ENCODE assay signal across 8 cellular contexts in genomic region chr22:31106651-31107205, GRCh38. TPM values are rescaled to one million over a fixed set of nuclear protein-coding genes. Genes with fewer than 3 reads are reported as not detected.
DNase-seq lines count a peak whose midpoint lies in the region; ATAC-seq and TF ChIP-seq lines count a peak whose summit lies in the region.

No MANE protein-coding gene starts in this region.

- CTCF ChIA-PET in activated CD4-positive, alpha-beta T cell treated with anti-CD3 and anti-CD28 coated beads for 36 hours (lab: Charles Lee) = interaction anchor here (0.5 to 2.2 kb wide), 24 partner anchors 13 to 751 kb away, joined by 3 to 22 read pairs (median 4); partner anchors contain the start of genes LIMK2, MORC2, PIK3IP1 and RNF185

- TF ChIP-seq CTCF in breast epithelium (IDR thresholded peaks at IDR 0.05) = no peak
- TF ChIP-seq CTCF in liver (IDR thresholded peaks at IDR 0.05; ENCODE audit: low read depth, low read length, missing input control) = no peak
- no peak for TF ChIP-seq CTCF in tibial artery (IDR thresholded peaks at IDR 0.05)

- no peaks in the 10 kb centered on the region for H3K27me3 Mint-ChIP-seq in activated CD4-positive, alpha-beta T cell treated with anti-CD3 and anti-CD28 coated beads for 36 hours

- peaks cover 19% of the 10 kb centered on the region for H3K4me1 Mint-ChIP-seq in activated CD4-positive, alpha-beta T cell treated with anti-CD3 and anti-CD28 coated beads for 36 hours

- intact Hi-C loops in activated CD4-positive, alpha-beta T cell treated with anti-CD3 and anti-CD28 coated beads for 36 hours (cut with DNase I, micrococcal nuclease) = loop anchor here (1.0 to 5.0 kb wide), 11 partner anchors 22 to 526 kb away; partner anchors contain the start of genes LIMK2 (in 2 of the 2), DRG1 (in 1 of the 2) and TUG1 (in 1 of the 2)
- intact Hi-C loops in breast epithelium (cut with DNase I; ENCODE audit: low total_unique reads) (no loop called here), tibial artery (cut with DNase I; ENCODE audit: low total_unique reads) (loop anchor here (2.0 to 5.0 kb wide), 2 partner anchors 16 to 166 kb away; no protein-coding TSS in a partner anchor)

- H3K4me3 Mint-ChIP-seq in activated CD4-positive, alpha-beta T cell treated with anti-CD3 and anti-CD28 coated beads for 36 hours = peak overlapping the region; percentile 74

- H3K27ac ChIP-seq in breast epithelium = peak overlapping the region; percentile 98
- H3K27ac ChIP-seq in liver (ENCODE audit: low read depth in 1 of 2, low read length in 2 of 2) = peak overlapping the region; percentile 73 to 79
- peak overlapping the region; percentile 99 to 100 for H3K27ac ChIP-seq in tibial artery

- peak overlapping the region in 1 of 2 donors; percentile 48 for H3K9ac ChIP-seq in liver (ENCODE audit: low read depth in 1 of 2, low read length in 2 of 2)

- H3K9me3 ChIP-seq in breast epithelium = no peaks in the 10 kb centered on the region
- no peaks in the 10 kb centered on the region for H3K9me3 ChIP-seq in liver (ENCODE audit: control insufficient read depth in 4 of 4, low read length in 3 of 4)
- no peaks in the 10 kb centered on the region for H3K9me3 ChIP-seq in tibial artery

- DNase-seq in activated CD4-positive, alpha-beta T cell treated with anti-CD3 and anti-CD28 coated beads for 36 hours = no peak
- no peak for DNase-seq in activated CD4-positive, alpha-beta T cell treated with anti-CD3 and anti-CD28 coated beads for 48 hours
- DNase-seq in breast epithelium (ENCODE audit: low spot score in 2 of 2) = no peak
- peak in 1 of 2 donors; percentile 58 for DNase-seq in tibial artery
- DNase-seq in OCI-M1 (lab: John Stamatoyannopoulos, UW) = no peak
- DNase-seq in NCI-H510A treated with DMSO at 0.1 percent for 48 hours (lab: John Stamatoyannopoulos, UW) = no peak

- TF ChIP-seq POLR2A in breast epithelium (IDR thresholded peaks at IDR 0.05) = no peak

- 66% methylated on average over 18 of the region's 18 CpGs for WGBS in liver

- ATAC-seq in activated CD4-positive, alpha-beta T cell treated with anti-CD3 and anti-CD28 coated beads for 36 hours = no peak
- ATAC-seq in HG02970 (IDR thresholded peaks at IDR 0.05; ENCODE audit: low FRiP score, unreplicated experiment) = no peak

- H3K4me1 ChIP-seq in breast epithelium (peaks cover 0 to 10% of the 10 kb centered on the region in 2 donors), liver (ENCODE audit: control insufficient read depth in 4 of 4, insufficient read depth in 4 of 4, low read length in 3 of 4) (peaks cover 4 to 7% (median 6%) of the 10 kb centered on the region in 4 donors), tibial artery (peaks cover 5 to 54% (median 47%) of the 10 kb centered on the region in 4 donors)

- POLR2A ChIA-PET in activated CD4-positive, alpha-beta T cell treated with anti-CD3 and anti-CD28 coated beads for 36 hours (lab: Charles Lee) = interaction anchor here (0.8 to 1.5 kb wide), 5 partner anchors 24 to 184 kb away, joined by 3 to 7 read pairs (median 4); partner anchors contain the start of genes SMTN and TUG1

- H3K4me3 ChIP-seq in breast epithelium (peak overlapping the region; percentile 93 to 98 (median 94)), liver (ENCODE audit: low read depth in 1 of 3, low read length in 3 of 3) (peak overlapping the region; percentile 22 to 41 (median 37)), tibial artery (peak overlapping the region; percentile 94 to 97)

- H3K27me3 ChIP-seq in breast epithelium (no peaks in the 10 kb centered on the region), liver (ENCODE audit: control insufficient read depth in 4 of 4, insufficient read depth in 4 of 4, low read length in 3 of 4) (no peaks in the 10 kb centered on the region), tibial artery (no peaks in the 10 kb centered on the region)

- no peaks in the 10 kb centered on the region for H3K36me3 ChIP-seq in breast epithelium
- H3K36me3 ChIP-seq in liver (ENCODE audit: control insufficient read depth in 4 of 4, insufficient read depth in 3 of 4, low read depth in 1 of 4, low read length in 3 of 4) = peaks cover 0 to 3% (median 0%) of the 10 kb centered on the region in 4 donors
- peaks cover 15 to 34% (median 33%) of the 10 kb centered on the region in 3 donors for H3K36me3 ChIP-seq in tibial artery

- peak overlapping the region; percentile 60 for H3K27ac Mint-ChIP-seq in activated CD4-positive, alpha-beta T cell treated with anti-CD3 and anti-CD28 coated beads for 36 hours

- H3K9me3 Mint-ChIP-seq in activated CD4-positive, alpha-beta T cell treated with anti-CD3 and anti-CD28 coated beads for 36 hours (ENCODE audit: low read depth) = no peaks in the 10 kb centered on the region

- H3K36me3 Mint-ChIP-seq in activated CD4-positive, alpha-beta T cell treated with anti-CD3 and anti-CD28 coated beads for 36 hours (ENCODE audit: low read depth) = no peaks in the 10 kb centered on the region

- TF ChIP-seq RAD21 in liver (IDR thresholded peaks at IDR 0.05) = no peak

TF ChIP-seq in liver, 16 proteins besides CTCF, POLR2A, EP300 and RAD21 (continues in another document):
- TF ChIP-seq RXRA (IDR thresholded peaks at IDR 0.05) (no peak), ATF3 (IDR thresholded peaks at IDR 0.05) (no peak), FOXA1 (IDR thresholded peaks at IDR 0.05) (no peak), ZBTB33 (IDR thresholded peaks at IDR 0.05) (no peak), NR2F2 (IDR thresholded peaks at IDR 0.05) (no peak), REST (IDR thresholded peaks at IDR 0.05) (no peak), EGR1 (IDR thresholded peaks at IDR 0.05; ENCODE audit: low read depth in 2 of 2) (no peak), JUND (IDR thresholded peaks at IDR 0.05) (no peak), MAX (IDR thresholded peaks at IDR 0.05) (no peak)

RNA-seq across cellular contexts. Expression of gene SELENOM, which starts 0.6 kb away (rescaled TPM):
- 10 to 100 TPM in 1 of 2 experiments, 1 to 10 TPM in 1; 8.8 to 12.2 TPM for total RNA-seq in activated CD4-positive, alpha-beta T cell treated with anti-CD3 and anti-CD28 coated beads for 36 hours
- total RNA-seq in breast epithelium (100 to 1,000 TPM; 297 to 485 (median 411) TPM), liver (1 to 10 TPM; 3.0 to 9.0 TPM)
- polyA plus RNA-seq in liver = 10 to 100 TPM; 15.5 to 17.3 TPM

RNA-seq across cellular contexts. Expression of gene INPP5J, which starts 16.0 kb away (rescaled TPM):
- under 1 TPM; 0.11 to 0.23 TPM for total RNA-seq in activated CD4-positive, alpha-beta T cell treated with anti-CD3 and anti-CD28 coated beads for 36 hours
- total RNA-seq in breast epithelium (10 to 100 TPM in 1 of 3 donors, 1 to 10 TPM in 1, not detected in 1; 7.5 to 15.2 TPM), liver (under 1 TPM; 0.14 to 0.17 TPM)
- polyA plus RNA-seq in liver = under 1 TPM; 0.06 to 0.08 TPM

RNA-seq across cellular contexts. Expression of gene SMTN, which starts 25.6 kb away (rescaled TPM):
- 10 to 100 TPM; 40.1 to 45.8 TPM for total RNA-seq in activated CD4-positive, alpha-beta T cell treated with anti-CD3 and anti-CD28 coated beads for 36 hours
- total RNA-seq in breast epithelium (10 to 100 TPM; 13.9 to 54.1 (median 41.6) TPM), liver (10 to 100 TPM; 11.2 to 47.3 TPM)
- polyA plus RNA-seq in liver = 10 to 100 TPM; 10.1 to 16.4 TPM

RNA-seq across cellular contexts. Expression of gene PLA2G3, which starts 33.6 kb away (rescaled TPM):
- total RNA-seq in activated CD4-positive, alpha-beta T cell treated with anti-CD3 and anti-CD28 coated beads for 36 hours = not detected
- not detected for total RNA-seq in breast epithelium
- not detected for total RNA-seq in liver
- not detected for polyA plus RNA-seq in liver

RNA-seq across cellular contexts. Expression of gene RNF185, which starts 53.3 kb away (rescaled TPM):
- 10 to 100 TPM; 15.7 to 16.1 TPM for total RNA-seq in activated CD4-positive, alpha-beta T cell treated with anti-CD3 and anti-CD28 coated beads for 36 hours
- total RNA-seq in breast epithelium (10 to 100 TPM; 32.8 to 42.6 (median 38.3) TPM), liver (10 to 100 TPM; 11.7 to 37.4 TPM)
- 10 to 100 TPM; 25.6 to 33.1 TPM for polyA plus RNA-seq in liver

Comparison
In these comparisons a context has a peak if more than half of its experiments do, and no peak if none do; other contexts are left out.
1. H3K4me3 ChIP-seq: peak in every context shown above with its lines; median percentile 96 in tibial artery; 94 in breast epithelium; 37 in liver.
2. RNA of gene SELENOM, which starts 0.6 kb away (total RNA-seq): 297 to 485 TPM in breast epithelium; 8.8 to 12.2 TPM in activated CD4-positive, alpha-beta T cell treated with anti-CD3 and anti-CD28 coated beads for 36 hours and 3.0 to 9.0 TPM in liver; every median in the first group is over 10 times any median in the second.
3. Peak in every context shown above with its lines, with median percentiles within 50 percentile points of each other: H3K27ac ChIP-seq.